In the genomic region with DNA sequence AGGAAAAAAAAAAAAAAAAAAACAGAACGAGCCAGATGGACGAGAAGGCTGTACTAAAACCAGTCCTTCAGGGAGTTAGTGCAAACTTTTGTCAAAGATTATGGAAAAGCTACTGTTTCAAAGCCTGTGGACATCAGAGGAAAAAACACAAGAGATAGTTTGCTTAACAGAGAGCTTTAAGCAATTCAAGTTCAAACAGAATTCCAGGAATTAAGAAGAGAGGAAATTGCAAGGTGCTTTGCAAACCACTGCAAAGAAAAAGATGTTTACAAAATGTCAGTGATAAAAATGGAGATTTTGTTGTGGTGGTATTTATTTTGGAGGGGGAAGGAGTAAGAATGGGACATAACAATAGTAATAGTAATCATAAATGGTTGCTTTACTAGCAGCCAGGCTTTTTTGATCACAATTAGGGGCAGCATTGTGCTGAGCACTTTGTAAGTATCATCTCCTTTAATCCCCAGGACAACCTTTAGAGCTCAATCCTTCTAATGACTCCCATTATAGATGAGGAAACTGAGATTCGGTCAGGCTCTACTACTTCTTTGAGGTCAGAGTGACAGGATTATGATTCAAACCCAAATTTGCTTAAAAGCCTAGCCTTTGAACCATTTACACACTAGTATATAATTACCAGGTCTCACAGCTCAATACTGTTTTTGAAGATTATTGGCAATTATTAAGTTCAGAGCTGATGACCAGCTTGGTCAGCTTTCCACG, we compare ENCODE assay signal across 18 cellular contexts. TPM values are rescaled to one million over a fixed set of nuclear protein-coding genes. Genes with fewer than 3 reads are reported as not detected.
DNase-seq lines count a peak whose midpoint lies in the region; ATAC-seq, FAIRE-seq and TF ChIP-seq lines count a peak whose summit lies in the region.
"Had no signal": no experiment of that assay in that cellular context is flagged by ENCODE, and none has a peak within 500 bp of the region (broad histone marks: within the 10 kb centered on the region; RNA-seq: fewer than 3 reads in every experiment).

No MANE protein-coding gene starts in this region.

- no peak overlapping the region for H3K4me3 ChIP-seq in parathyroid adenoma (ENCODE audit: low read depth, low read length)
- H3K4me3 ChIP-seq: mucosa of descending colon, sigmoid colon had no signal

- H3K36me3 ChIP-seq in parathyroid adenoma (ENCODE audit: control insufficient read depth, insufficient read depth, low read length), result no peaks in the 10 kb centered on the region
- H3K36me3 ChIP-seq: sigmoid colon had no signal

- ATAC-seq in activated CD8-positive, alpha-beta T cell treated with anti-CD3 and anti-CD28 coated beads for 36 hours, result peak; percentile 47
- ATAC-seq: activated CD4-positive, CD25-positive, alpha-beta regulatory T cell treated with anti-CD3 and anti-CD28 coated beads, Interleukin-2, amount 50 U/mL, for 24 hours; mucosa of descending colon had no signal

- intact Hi-C loops in activated CD8-positive, alpha-beta T cell treated with anti-CD3 and anti-CD28 coated beads for 36 hours (cut with micrococcal nuclease), result no loop called here

- no peak for DNase-seq in activated CD4-positive, alpha-beta T cell treated with anti-CD3 and anti-CD28 coated beads, Interleukin-2, amount 10 ng/mL, durations not matched to agents 7 days and 5 days
- DNase-seq in activated CD4-positive, alpha-beta T cell treated with anti-CD3 and anti-CD28 coated beads for 48 hours, result no peak
- no peak for DNase-seq in H54 (ENCODE audit: insufficient read length, low spot score)
- no peak for DNase-seq in activated CD8-positive, alpha-beta T cell treated with anti-CD3 and anti-CD28 coated beads for 36 hours
- DNase-seq in NCI-H524 treated with DMSO at 0.1 percent for 48 hours (lab: John Stamatoyannopoulos, UW), result no peak
- no peak for DNase-seq in NCI-H2196 treated with DMSO at 0.1 percent for 48 hours (lab: John Stamatoyannopoulos, UW; ENCODE audit: unreplicated experiment)
- no peak for DNase-seq in GM12891 (ENCODE audit: insufficient read length, low spot score)
- DNase-seq: ACHN; mucosa of descending colon; NCI-H1694; occipital lobe; sigmoid colon; stimulated activated CD4-positive, alpha-beta T cell treated with anti-CD3 and anti-CD28 coated beads, Interleukin-1b, Interleukin-23, amount 100 ng/mL, for 48 hours had no signal

- H3K27ac ChIP-seq in parathyroid adenoma, result no peak overlapping the region
- H3K27ac ChIP-seq: C4-2B, sigmoid colon had no signal

- no peaks in the 10 kb centered on the region for H3K27me3 Mint-ChIP-seq in activated CD4-positive, alpha-beta T cell treated with anti-CD3 and anti-CD28 coated beads, Interleukin-2, amount 10 ng/mL, durations not matched to agents 7 days and 5 days
- H3K27me3 Mint-ChIP-seq in activated CD8-positive, alpha-beta T cell treated with anti-CD3 and anti-CD28 coated beads for 36 hours, result no peaks in the 10 kb centered on the region

- peak overlapping the region; percentile 12 for H3K27ac Mint-ChIP-seq in activated CD4-positive, alpha-beta T cell treated with anti-CD3 and anti-CD28 coated beads, Interleukin-2, amount 10 ng/mL, durations not matched to agents 7 days and 5 days
- H3K27ac Mint-ChIP-seq in activated CD8-positive, alpha-beta T cell treated with anti-CD3 and anti-CD28 coated beads for 36 hours, result peak overlapping the region; percentile 41
- H3K27ac Mint-ChIP-seq: dendritic cell treated with granulocyte-macrophage colony-stimulating factor and Interleukin-4, amounts not matched to agents 40 ng/mL and 50 ng/mL, for 4 days had no signal

- peaks cover 5% of the 10 kb centered on the region for H3K79me2 ChIP-seq in parathyroid adenoma

- H2AFZ ChIP-seq in parathyroid adenoma, result peak overlapping the region; percentile 1

- peaks cover 45% of the 10 kb centered on the region for H3K4me1 Mint-ChIP-seq in activated CD4-positive, alpha-beta T cell treated with anti-CD3 and anti-CD28 coated beads, Interleukin-2, amount 10 ng/mL, durations not matched to agents 7 days and 5 days
- H3K4me1 Mint-ChIP-seq in activated CD8-positive, alpha-beta T cell treated with anti-CD3 and anti-CD28 coated beads for 36 hours (ENCODE audit: low read depth), result peaks cover 46% of the 10 kb centered on the region

- no peak overlapping the region for H3K4me3 Mint-ChIP-seq in activated CD4-positive, alpha-beta T cell treated with anti-CD3 and anti-CD28 coated beads, Interleukin-2, amount 10 ng/mL, durations not matched to agents 7 days and 5 days
- no peak overlapping the region for H3K4me3 Mint-ChIP-seq in activated CD8-positive, alpha-beta T cell treated with anti-CD3 and anti-CD28 coated beads for 36 hours
- H3K4me3 Mint-ChIP-seq: dendritic cell treated with granulocyte-macrophage colony-stimulating factor and Interleukin-4, amounts not matched to agents 40 ng/mL and 50 ng/mL, for 4 days had no signal

- no peaks in the 10 kb centered on the region for H3K9me3 ChIP-seq in parathyroid adenoma (ENCODE audit: control insufficient read depth, low read length)
- H3K9me3 ChIP-seq: mucosa of descending colon, sigmoid colon had no signal

- POLR2A ChIA-PET in activated CD4-positive, alpha-beta T cell treated with anti-CD3 and anti-CD28 coated beads, Interleukin-2, amount 10 ng/mL, durations not matched to agents 7 days and 5 days (lab: Charles Lee), result interaction anchor here (0.6 kb wide), 1 partner anchor 89 kb away, joined by 5 read pairs; no protein-coding TSS in a partner anchor
- POLR2A ChIA-PET in activated CD8-positive, alpha-beta T cell treated with anti-CD3 and anti-CD28 coated beads for 36 hours (lab: Charles Lee), result interaction anchor here (0.7 to 2.0 kb wide), 6 partner anchors 17 to 98 kb away, joined by 3 to 7 read pairs (median 3); no protein-coding TSS in a partner anchor

- TF ChIP-seq CTCF in activated CD8-positive, alpha-beta T cell treated with anti-CD3 and anti-CD28 coated beads for 36 hours (IDR thresholded peaks at IDR 0.05), result no peak
- TF ChIP-seq CTCF in parathyroid adenoma (IDR thresholded peaks at IDR 0.05), result no peak

- CTCF ChIA-PET in activated CD4-positive, alpha-beta T cell treated with anti-CD3 and anti-CD28 coated beads, Interleukin-2, amount 10 ng/mL, durations not matched to agents 7 days and 5 days (lab: Charles Lee), result interaction anchor here (0.6 to 1.5 kb wide), 6 partner anchors 12 to 392 kb away, joined by 3 to 6 read pairs (median 4); no protein-coding TSS in a partner anchor
- CTCF ChIA-PET in activated CD8-positive, alpha-beta T cell treated with anti-CD3 and anti-CD28 coated beads for 36 hours (lab: Charles Lee), result interaction anchor here (0.9 to 4.2 kb wide), 11 partner anchors 9 to 165 kb away, joined by 3 to 25 read pairs (median 4); a partner anchor contains a TSS

- no peaks in the 10 kb centered on the region for H3K9me3 Mint-ChIP-seq in activated CD4-positive, alpha-beta T cell treated with anti-CD3 and anti-CD28 coated beads, Interleukin-2, amount 10 ng/mL, durations not matched to agents 7 days and 5 days
- no peaks in the 10 kb centered on the region for H3K9me3 Mint-ChIP-seq in activated CD8-positive, alpha-beta T cell treated with anti-CD3 and anti-CD28 coated beads for 36 hours
- H3K9me3 Mint-ChIP-seq: activated naive CD4-positive, alpha-beta T cell treated with anti-CD3 and anti-CD28 coated beads, Interleukin-2, amount 50 U/mL, for 72 hours; dendritic cell treated with granulocyte-macrophage colony-stimulating factor and Interleukin-4, amounts not matched to agents 40 ng/mL and 50 ng/mL, for 4 days had no signal

- H3K4me1 ChIP-seq in parathyroid adenoma, result peaks cover 16% of the 10 kb centered on the region

- H3K36me3 Mint-ChIP-seq in activated CD4-positive, alpha-beta T cell treated with anti-CD3 and anti-CD28 coated beads, Interleukin-2, amount 10 ng/mL, durations not matched to agents 7 days and 5 days (ENCODE audit: low read depth), result peaks cover 9% of the 10 kb centered on the region
- H3K36me3 Mint-ChIP-seq in activated CD8-positive, alpha-beta T cell treated with anti-CD3 and anti-CD28 coated beads for 36 hours (ENCODE audit: low read depth), result no peaks in the 10 kb centered on the region
- H3K36me3 Mint-ChIP-seq: activated naive CD4-positive, alpha-beta T cell treated with anti-CD3 and anti-CD28 coated beads, Interleukin-2, amount 50 U/mL, for 72 hours had no signal

- no peaks in the 10 kb centered on the region for H3K27me3 ChIP-seq in parathyroid adenoma (ENCODE audit: control insufficient read depth, insufficient read depth, low read length)
- H3K27me3 ChIP-seq: sigmoid colon had no signal

- FAIRE-seq in H54 (lab: Jason Lieb, UNC), result peak; percentile 30
- no peak for FAIRE-seq in GM12891 (lab: Jason Lieb, UNC)

- H3K4me2 ChIP-seq in parathyroid adenoma (ENCODE audit: low read length), result peak overlapping the region; percentile 3

- H3K9ac ChIP-seq in parathyroid adenoma, result no peak overlapping the region

- TF ChIP-seq POLR2A in H54 (IDR thresholded peaks at IDR 0.05; ENCODE audit: low read depth, low read length) (no peak), GM12891 (IDR thresholded peaks at IDR 0.05; ENCODE audit: low read depth, low read length) (no peak)

TF ChIP-seq in GM12891, 5 proteins besides CTCF, POLR2A, EP300 and RAD21:
- TF ChIP-seq SPI1 (IDR thresholded peaks at IDR 0.05; ENCODE audit: low read depth, low read length), result no peak
- no peak for TF ChIP-seq POU2F2 (IDR thresholded peaks at IDR 0.05; ENCODE audit: low read depth, low read length)
- TF ChIP-seq POLR2AphosphoS5 (IDR thresholded peaks at IDR 0.05; ENCODE audit: low read depth, low read length), result no peak
- no peak for TF ChIP-seq PAX5 (IDR thresholded peaks at IDR 0.05; ENCODE audit: insufficient read depth, low read length, severe bottlenecking)
- no peak for TF ChIP-seq TAF1 (IDR thresholded peaks at IDR 0.05; ENCODE audit: low read depth, low read length)

RNA-seq across cellular contexts. Expression of a gene that starts 22.4 kb away (rescaled TPM):
- 100 to 1,000 TPM; 102 to 109 TPM for total RNA-seq in activated CD4-positive, alpha-beta T cell treated with anti-CD3 and anti-CD28 coated beads, Interleukin-2, amount 10 ng/mL, durations not matched to agents 7 days and 5 days
- total RNA-seq in activated CD8-positive, alpha-beta T cell treated with anti-CD3 and anti-CD28 coated beads for 36 hours, result 10 to 100 TPM; 63.0 to 66.5 TPM
- polyA plus RNA-seq in GM12891 (2012; ENCODE audit: low read depth, missing spikeins), result 12.8 TPM
